In the genomic region with DNA sequence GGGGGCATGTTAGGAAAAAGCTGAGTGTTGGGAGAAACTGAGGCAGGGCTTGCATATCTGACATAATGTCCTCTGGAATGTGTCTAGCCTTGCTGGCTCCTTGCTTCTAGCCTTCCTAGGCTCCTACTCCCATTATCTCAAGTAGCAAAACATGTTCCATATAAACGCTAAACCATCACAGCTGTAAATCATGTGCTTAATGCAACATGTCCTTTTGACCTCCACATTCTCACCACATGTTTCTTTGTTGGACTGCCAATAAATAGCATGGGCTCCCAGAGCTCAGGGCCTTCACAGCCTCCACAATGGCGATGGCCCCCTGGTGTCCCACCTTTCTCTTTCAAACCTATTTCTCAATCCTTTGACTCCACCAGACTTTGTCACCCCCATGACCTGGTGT, we compare ENCODE assay signal across 7 cellular contexts. TPM values are rescaled to one million over a fixed set of nuclear protein-coding genes. Genes with fewer than 3 reads are reported as not detected.
DNase-seq lines count a peak whose midpoint lies in the region; TF ChIP-seq lines count a peak whose summit lies in the region.
"Not testable (repeated sequence)": the region's sequence is repeated elsewhere in the genome, so short reads cannot be mapped to it uniquely, and the experiment has no call there.

No MANE protein-coding gene starts in this region.

- not testable (repeated sequence) for H3K27me3 Mint-ChIP-seq in osteocyte (ENCODE audit: unreplicated experiment)

- H3K4me3 Mint-ChIP-seq in osteocyte (ENCODE audit: unreplicated experiment): not testable (repeated sequence)

- not testable (repeated sequence) for H3K36me3 Mint-ChIP-seq in osteocyte (ENCODE audit: unreplicated experiment)

- peak overlapping the region; percentile 27 for H3K27ac Mint-ChIP-seq in osteocyte (ENCODE audit: unreplicated experiment)

- peaks cover 20% of the 10 kb centered on the region for H3K4me1 Mint-ChIP-seq in osteocyte (ENCODE audit: unreplicated experiment)

- H3K4me3 ChIP-seq in fibroblast of villous mesenchyme (ENCODE audit: low read depth, low read length): not testable (repeated sequence)

- H3K9me3 Mint-ChIP-seq in osteocyte (ENCODE audit: unreplicated experiment): not testable (repeated sequence)

- TF ChIP-seq CTCF in fibroblast of villous mesenchyme (IDR thresholded peaks at IDR 0.05; ENCODE audit: insufficient read depth, low read depth, low read length); osteocyte (IDR thresholded peaks at IDR 0.05): not testable (repeated sequence)

- peak; percentile 21 for DNase-seq in GM04504 (ENCODE audit: low read depth)
- DNase-seq in NCI-H2227 (lab: John Stamatoyannopoulos, UW; ENCODE audit: unreplicated experiment): peak; percentile 13
- peak; percentile 81 for DNase-seq in amniotic epithelial cell (ENCODE audit: low read depth)
- peak; percentile 21 for DNase-seq in fibroblast of gingiva (ENCODE audit: low read depth)
- peak; percentile 71 for DNase-seq in fibroblast of villous mesenchyme (ENCODE audit: low read depth)
- DNase-seq in left kidney (ENCODE audit: low read depth, low spot score): peak; percentile 43
- DNase-seq in osteocyte (ENCODE audit: extremely low spot score, unreplicated experiment): not testable (repeated sequence)

RNA-seq across cellular contexts. Expression of a gene that starts 41.1 kb away (rescaled TPM):
- 18.1 and 20.3 TPM in 2 replicates for total RNA-seq in fibroblast of villous mesenchyme
- total RNA-seq in osteocyte: 24.2 and 26.7 TPM in 2 replicates

RNA-seq across cellular contexts. Expression of a gene that starts 48.9 kb away (rescaled TPM):
- total RNA-seq in fibroblast of villous mesenchyme (287 and 523 TPM in 2 replicates), osteocyte (320 and 346 TPM in 2 replicates)
